ENCODE assay signal across 8 cellular contexts in the genomic region with DNA sequence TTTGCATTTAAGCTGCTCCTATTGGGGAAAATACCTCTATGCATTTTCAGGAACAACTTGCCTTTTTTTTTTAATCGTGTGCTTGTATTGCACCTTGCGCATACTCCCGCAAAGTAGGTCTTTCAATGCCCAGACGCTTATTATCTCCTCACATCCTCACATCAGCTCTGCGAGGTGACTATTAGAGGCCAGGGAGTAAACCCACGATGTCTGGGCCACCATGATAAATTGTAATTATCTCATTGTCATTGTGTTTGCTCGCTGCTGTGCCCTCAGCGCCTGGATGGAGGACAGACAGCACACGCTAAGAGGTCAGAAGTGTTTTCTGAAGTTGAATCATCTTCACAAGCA. TPM values are rescaled to one million over a fixed set of nuclear protein-coding genes. Genes with fewer than 3 reads are reported as not detected.
DNase-seq lines count a peak whose midpoint lies in the region; ATAC-seq, FAIRE-seq and TF ChIP-seq lines count a peak whose summit lies in the region.

No MANE protein-coding gene starts in this region.

- H3K4me3 Mint-ChIP-seq in memory B cell: peak overlapping the region; percentile 100

- DNase-seq in IMR-90 (no peak), adrenal gland (peak in 1 of 7 donors; percentile 17), memory B cell (ENCODE audit: low spot score in 2 of 2) (no peak), D721Med (ENCODE audit: insufficient read length, low spot score) (no peak), NCI-H524 (lab: John Stamatoyannopoulos, UW) (no peak), iPS-NIHi11 (ENCODE audit: low spot score) (no peak)
- DNase-seq in effector CD8-positive, alpha-beta T cell (lab: John Stamatoyannopoulos, UW): no peak

- H3K4me1 ChIP-seq in ACC112 (ENCODE audit: control insufficient read depth, insufficient read depth, low read length, unreplicated experiment) (peaks cover 15% of the 10 kb centered on the region), IMR-90 (ENCODE audit: control insufficient read depth, insufficient read depth, low read length) (peaks cover 9% of the 10 kb centered on the region), adrenal gland (replicated peaks in 1 of 2) (peaks cover 0 to 26% of the 10 kb centered on the region in 2 donors)

- H4K20me1 ChIP-seq in IMR-90 (ENCODE audit: insufficient read depth, low read length): no peaks in the 10 kb centered on the region

- CTCF ChIA-PET in IMR-90 (lab: Yijun Ruan, JAX): no interaction called here

- FAIRE-seq in D721Med (lab: Jason Lieb, UNC): no peak

- H4K91ac ChIP-seq in IMR-90 (ENCODE audit: insufficient read depth, low read depth, low read length): 0 out of 2 replicates have a peak overlapping the region, but pooled peaks have one; percentile 10

- no peak overlapping the region for H3K27ac Mint-ChIP-seq in memory B cell

- H3K9ac ChIP-seq in IMR-90 (ENCODE audit: low read depth, low read length): peak overlapping the region; percentile 56

- BruUV-seq in IMR-90 (replicated peaks; lab: Mats Ljungman, UMichigan): no TSS peak

- H3K27me3 Mint-ChIP-seq in memory B cell: peaks cover 3% of the 10 kb centered on the region

- H3K4ac ChIP-seq in IMR-90 (ENCODE audit: low read depth, low read length): no peak overlapping the region; the same call in 1 of the 2 replicates

- no peak overlapping the region for H2AK9ac ChIP-seq in IMR-90 (replicated peaks; ENCODE audit: low read depth, low read length, poor library complexity)

- peaks cover 12 to 24% of the 10 kb centered on the region in 2 experiments; a peak in 3 of 4 replicates for H3K79me1 ChIP-seq in IMR-90 (ENCODE audit: low read depth in 1 of 2, low read length in 2 of 2)

- H3K9me1 ChIP-seq in IMR-90 (ENCODE audit: insufficient read depth, low read length): 0 out of 2 replicates have a peak, but pooled peaks cover 8% of the 10 kb centered on the region

- no peak for TF ChIP-seq RAD21 in IMR-90 (IDR thresholded peaks at IDR 0.05; ENCODE audit: low read length)

- no peak overlapping the region for H4K5ac ChIP-seq in IMR-90 (ENCODE audit: low read depth, low read length)

- H3K36me3 ChIP-seq in ACC112 (ENCODE audit: insufficient read depth, low read length): no peaks in the 10 kb centered on the region
- no peaks in the 10 kb centered on the region for H3K36me3 ChIP-seq in IMR-90 (ENCODE audit: control insufficient read depth, insufficient read depth, low read length)
- no peaks in the 10 kb centered on the region for H3K36me3 ChIP-seq in adrenal gland (replicated peaks in 1 of 2)

- no peak for ATAC-seq in IMR-90 (ENCODE audit: low read depth)
- ATAC-seq in memory B cell (ENCODE audit: low read depth): no peak

- H3K27me3 ChIP-seq in ACC112 (ENCODE audit: insufficient read depth, low read length) (no peaks in the 10 kb centered on the region), IMR-90 (ENCODE audit: control insufficient read depth, insufficient read depth, low read length) (no peaks in the 10 kb centered on the region), adrenal gland (no peaks in the 10 kb centered on the region)

- H3K4me2 ChIP-seq in IMR-90 (ENCODE audit: low read depth, low read length): peak overlapping the region; percentile 62

- H3K14ac ChIP-seq in IMR-90 (replicated peaks; ENCODE audit: low read depth, low read length): no peak overlapping the region

- H3K18ac ChIP-seq in IMR-90 (ENCODE audit: low read depth, low read length): peak overlapping the region; percentile 9; the same call in 1 of the 2 replicates

- H2BK15ac ChIP-seq in IMR-90 (ENCODE audit: low read depth, low read length): 0 out of 3 replicates have a peak overlapping the region, but pooled peaks have one; percentile 59

- peak overlapping the region; percentile 34; the same call in 1 of the 2 replicates for H3K23ac ChIP-seq in IMR-90 (ENCODE audit: low read depth, low read length)

- H2BK120ac ChIP-seq in IMR-90 (ENCODE audit: low read depth, low read length): no peak overlapping the region

- in situ Hi-C loops in IMR-90 (cut with MboI; ENCODE audit: low sequenced_read_pairs): no loop called here

- intact Hi-C loops in IMR-90 (cut with micrococcal nuclease): loop anchor here (2.0 to 5.0 kb wide), 2 partner anchors 38 to 115 kb away; no protein-coding TSS in a partner anchor
- intact Hi-C loops in adrenal gland (cut with DNase I): loop anchor here in 1 of 2 donors (10.0 kb wide), 1 partner anchor 72 kb away; no protein-coding TSS in a partner anchor

- peak overlapping the region; percentile 66 for H2BK5ac ChIP-seq in IMR-90 (ENCODE audit: low read depth, low read length, poor library complexity, severe bottlenecking)

- H3K9me3 Mint-ChIP-seq in memory B cell: no peaks in the 10 kb centered on the region

- TF ChIP-seq CTCF in IMR-90 (conservative IDR thresholded peaks at IDR 0.05; ENCODE audit: low read depth, low read length): no peak
- no peak for TF ChIP-seq CTCF in adrenal gland (IDR thresholded peaks at IDR 0.05)
- no peak for TF ChIP-seq CTCF in D721Med (IDR thresholded peaks at IDR 0.05; ENCODE audit: insufficient read depth, missing control alignments)

- POLR2A ChIA-PET in IMR-90 (lab: Charles Lee; ENCODE audit: unreplicated experiment): interaction anchor here (1.0 kb wide), 1 partner anchor 10 kb away, joined by 3 read pairs; no protein-coding TSS in a partner anchor

- H3K4me3 ChIP-seq in ACC112 (ENCODE audit: low read depth, low read length): peak overlapping the region; percentile 91
- peak overlapping the region; percentile 50; the same call in 1 of the 2 replicates for H3K4me3 ChIP-seq in IMR-90 (ENCODE audit: insufficient read depth, low read depth, low read length)
- H3K4me3 ChIP-seq in adrenal gland: peak overlapping the region in 3 of 4 donors; percentile 31 to 68 (median 66)

- peaks cover 17% of the 10 kb centered on the region for H3K79me2 ChIP-seq in ACC112 (ENCODE audit: control insufficient read depth, insufficient read depth, low read length, unreplicated experiment)

- peak overlapping the region; percentile 32 to 63; a peak in 3 of 4 replicates for H4K8ac ChIP-seq in IMR-90 (ENCODE audit: low read depth in 2 of 2, low read length in 2 of 2)

- no peak overlapping the region for H2BK20ac ChIP-seq in IMR-90 (ENCODE audit: low read depth, low read length)

- H3K9me3 ChIP-seq in IMR-90 (ENCODE audit: control insufficient read depth, insufficient read depth, low read length): no peaks in the 10 kb centered on the region
- H3K9me3 ChIP-seq in adrenal gland (replicated peaks in 1 of 3): no peaks in the 10 kb centered on the region

- 60% methylated on average over 2 of the region's 9 CpGs; no CpG with 5 or more reads in 1 of the 2 experiments for WGBS in IMR-90 (ENCODE audit: extremely low coverage in 2 of 2, insufficient read length in 1 of 2), 2 experiments
- WGBS in adrenal gland, 4 donors: 33 to 45% (median 40%) methylated on average over 8 to 9 of the region's 9 CpGs

- H3K27ac ChIP-seq in ACC112 (ENCODE audit: low read depth, low read length) (peak overlapping the region; percentile 25; the same call in 1 of the 2 replicates), IMR-90 (ENCODE audit: insufficient read depth, low read length) (no peak overlapping the region), adrenal gland (peak overlapping the region in 4 of 5 donors; percentile 45 to 95 (median 80))

- H2AK5ac ChIP-seq in IMR-90 (ENCODE audit: low read depth, low read length): no peak overlapping the region

- TF ChIP-seq POLR2A in IMR-90 (IDR thresholded peaks at IDR 0.05; ENCODE audit: low read depth, low read length) (no peak), adrenal gland (IDR thresholded peaks at IDR 0.05) (no peak)

- H3K4me1 Mint-ChIP-seq in memory B cell: peaks cover 22% of the 10 kb centered on the region

- H3K36me3 Mint-ChIP-seq in memory B cell: peaks cover 2% of the 10 kb centered on the region

- no peak overlapping the region for H3K56ac ChIP-seq in IMR-90 (ENCODE audit: extremely low read depth, insufficient read depth, low read length)

- H2AFZ ChIP-seq in ACC112 (ENCODE audit: low read length, unreplicated experiment): peak overlapping the region; percentile 4
- H2AFZ ChIP-seq in IMR-90 (replicated peaks; ENCODE audit: low read length, poor library complexity): peak overlapping the region; percentile 93

- dilution Hi-C loops in IMR-90 (cut with HindIII; ENCODE audit: low sequenced_read_pairs, unreplicated experiment): no loop called here

TF ChIP-seq in IMR-90, 13 proteins besides CTCF, POLR2A, EP300 and RAD21 (continues in another document):
- TF ChIP-seq RFX5 (IDR thresholded peaks at IDR 0.05; ENCODE audit: low read depth, low read length) (no peak), CHD1 (IDR thresholded peaks at IDR 0.05; ENCODE audit: low read depth, low read length) (no peak), MAZ (IDR thresholded peaks at IDR 0.05; ENCODE audit: borderline replicate concordance, low read depth, low read length) (no peak), NFE2L2 (IDR thresholded peaks at IDR 0.05; ENCODE audit: low read depth, low read length) (no peak), FOS (IDR thresholded peaks at IDR 0.05; ENCODE audit: low read depth, low read length) (no peak), MAFK (IDR thresholded peaks at IDR 0.05; ENCODE audit: low read depth, low read length) (no peak), RCOR1 (IDR thresholded peaks at IDR 0.05; ENCODE audit: insufficient replicate concordance, low read length) (no peak), MXI1 (IDR thresholded peaks at IDR 0.05; ENCODE audit: borderline replicate concordance, low read depth, low read length) (no peak), CEBPB (IDR thresholded peaks at IDR 0.05; ENCODE audit: low read depth, low read length) (no peak), BHLHE40 (IDR thresholded peaks at IDR 0.05; ENCODE audit: low read depth, low read length) (no peak), SMC3 (IDR thresholded peaks at IDR 0.05; ENCODE audit: low read depth, low read length) (no peak)
- TF ChIP-seq, protein P1, sequence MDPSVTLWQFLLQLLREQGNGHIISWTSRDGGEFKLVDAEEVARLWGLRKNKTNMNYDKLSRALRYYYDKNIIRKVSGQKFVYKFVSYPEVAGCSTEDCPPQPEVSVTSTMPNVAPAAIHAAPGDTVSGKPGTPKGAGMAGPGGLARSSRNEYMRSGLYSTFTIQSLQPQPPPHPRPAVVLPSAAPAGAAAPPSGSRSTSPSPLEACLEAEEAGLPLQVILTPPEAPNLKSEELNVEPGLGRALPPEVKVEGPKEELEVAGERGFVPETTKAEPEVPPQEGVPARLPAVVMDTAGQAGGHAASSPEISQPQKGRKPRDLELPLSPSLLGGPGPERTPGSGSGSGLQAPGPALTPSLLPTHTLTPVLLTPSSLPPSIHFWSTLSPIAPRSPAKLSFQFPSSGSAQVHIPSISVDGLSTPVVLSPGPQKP (IDR thresholded peaks at IDR 0.05; ENCODE audit: borderline replicate concordance, low read depth, low read length): no peak

RNA-seq across cellular contexts. Expression of a gene that starts 1.0 kb away (rescaled TPM):
- 39.6 and 53.6 TPM in 2 replicates for total RNA-seq in IMR-90 (2012; rRNA removed)
- polyA plus RNA-seq in IMR-90 (2012; rRNA removed): 6.8 TPM in 2 replicates
- polyA plus RNA-seq in IMR-90 (2012; cell fraction: cytosol; rRNA removed): 5.6 TPM in 2 replicates
- 3.8 and 4.2 TPM in 2 replicates for polyA plus RNA-seq in IMR-90 (2012; cell fraction: nucleus; rRNA removed; ENCODE audit: low replicate concordance)
- total RNA-seq in adrenal gland: 10 to 100 TPM in 7 of 8 donors, 1 to 10 TPM in 1; 9.8 to 27.0 (median 19.9) TPM
- 1 to 10 TPM in 1 of 3 donors, under 1 TPM in 2; 0.44 to 1.3 (median 0.97) TPM for polyA plus RNA-seq in adrenal gland
